ENCODE assay signal across 32 cellular contexts in the genomic region with DNA sequence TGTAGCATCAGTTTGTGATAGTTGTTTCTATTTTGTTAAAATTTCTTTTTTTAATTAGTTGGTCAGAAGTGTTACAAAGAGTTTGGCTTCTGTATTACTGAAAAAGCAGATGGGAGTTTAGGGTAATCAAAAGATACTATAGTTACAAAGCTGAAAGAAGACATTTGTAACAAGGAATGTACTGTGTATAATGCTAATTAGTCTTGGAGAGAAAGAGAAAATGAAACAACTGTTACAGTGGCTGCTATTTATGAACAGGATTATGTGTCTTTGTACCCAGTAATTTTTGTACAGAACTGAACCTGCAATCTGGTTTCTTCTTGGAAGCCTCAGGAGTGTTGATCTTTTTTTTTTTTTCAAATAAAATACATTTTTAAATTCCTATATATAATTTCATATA. TPM values are rescaled to one million over a fixed set of nuclear protein-coding genes. Genes with fewer than 3 reads are reported as not detected.
DNase-seq lines count a peak whose midpoint lies in the region; ATAC-seq and TF ChIP-seq lines count a peak whose summit lies in the region.
"Had no signal": no experiment of that assay in that cellular context is flagged by ENCODE, and none has a peak within 500 bp of the region (broad histone marks: within the 10 kb centered on the region; RNA-seq: fewer than 3 reads in every experiment).

No MANE protein-coding gene starts in this region.

- no peaks in the 10 kb centered on the region for H3K9me2 ChIP-seq in Karpas-422 (replicated peaks; ENCODE audit: insufficient read depth, low read length)

- H4K20me1 ChIP-seq in Karpas-422 (ENCODE audit: insufficient read depth, low read depth, low read length) = no peaks in the 10 kb centered on the region

- H2AFZ ChIP-seq in ACC112 (ENCODE audit: low read length, unreplicated experiment) (peak overlapping the region; percentile 42), Karpas-422 (ENCODE audit: low read length) (no peak overlapping the region)
- H2AFZ ChIP-seq: parathyroid adenoma had no signal

- H3K27me3 Mint-ChIP-seq in brain = peaks cover 4% of the 10 kb centered on the region
- H3K27me3 Mint-ChIP-seq in HFFc6 (ENCODE audit: insufficient read depth) = peaks cover 10% of the 10 kb centered on the region; the same call in 1 of the 2 replicates
- H3K27me3 Mint-ChIP-seq: activated B cell treated with CpG ODN at 0.5 μM for 24 hours; CD8-positive, alpha-beta memory T cell; stimulated activated naive CD8-positive, alpha-beta T cell treated with anti-CD3 and anti-CD28 coated beads, Interleukin-15, amount 100 ng/mL, for 72 hours had no signal

- H3K9me3 Mint-ChIP-seq in brain (no peaks in the 10 kb centered on the region), HFFc6 (no peaks in the 10 kb centered on the region)
- H3K9me3 Mint-ChIP-seq: activated B cell treated with CpG ODN at 0.5 μM for 24 hours; CD8-positive, alpha-beta memory T cell; stimulated activated naive CD8-positive, alpha-beta T cell treated with anti-CD3 and anti-CD28 coated beads, Interleukin-15, amount 100 ng/mL, for 72 hours had no signal

- ATAC-seq in HG03025 (IDR thresholded peaks at IDR 0.05; ENCODE audit: low FRiP score, unreplicated experiment) = no peak
- ATAC-seq: HCT116; left lung; stimulated activated naive CD8-positive, alpha-beta T cell treated with anti-CD3 and anti-CD28 coated beads, Interleukin-15, amount 100 ng/mL, for 72 hours had no signal

- no peaks in the 10 kb centered on the region for H3K36me3 ChIP-seq in ACC112 (ENCODE audit: insufficient read depth, low read length)
- H3K36me3 ChIP-seq in Karpas-422 (ENCODE audit: insufficient read depth, low read length) = no peaks in the 10 kb centered on the region
- H3K36me3 ChIP-seq: adrenal gland, colonic mucosa, left lung, right atrium auricular region, spleen, tibial artery, vagina had no signal

- no peak overlapping the region for H3K9ac ChIP-seq in Karpas-422 (ENCODE audit: low read length)
- H3K9ac ChIP-seq: parathyroid adenoma had no signal

- no peaks in the 10 kb centered on the region for H3K27me3 ChIP-seq in ACC112 (ENCODE audit: insufficient read depth, low read length)
- no peaks in the 10 kb centered on the region for H3K27me3 ChIP-seq in Karpas-422 (ENCODE audit: low read length)
- H3K27me3 ChIP-seq: adrenal gland, colonic mucosa, left lung, right atrium auricular region, spleen, tibial artery, vagina had no signal

- no peaks in the 10 kb centered on the region for H3K9me3 ChIP-seq in Karpas-422 (ENCODE audit: low read length)
- H3K9me3 ChIP-seq: adrenal gland, colonic mucosa, left lung, right atrium auricular region, spleen, tibial artery, vagina had no signal

- H3K4me1 ChIP-seq in ACC112 (ENCODE audit: control insufficient read depth, insufficient read depth, low read length, unreplicated experiment) = no peaks in the 10 kb centered on the region
- H3K4me1 ChIP-seq in Karpas-422 (ENCODE audit: low read length) = no peaks in the 10 kb centered on the region
- H3K4me1 ChIP-seq: adrenal gland, colonic mucosa, left lung, right atrium auricular region, tibial artery, vagina had no signal

- peak overlapping the region; percentile 2 for H3K4me2 ChIP-seq in Karpas-422 (ENCODE audit: low read depth, low read length, poor library complexity, severe bottlenecking)

- no peak overlapping the region for H3K27ac ChIP-seq in ACC112 (ENCODE audit: low read depth, low read length)
- H3K27ac ChIP-seq in Karpas-422 (ENCODE audit: low read length) = no peak overlapping the region
- H3K27ac ChIP-seq: adrenal gland, colonic mucosa, epithelial cell of prostate, left lung, parathyroid adenoma, right atrium auricular region, RWPE1, spleen, tibial artery, vagina had no signal

- H3K27ac Mint-ChIP-seq in brain (peak overlapping the region in 3 of 5 experiments; percentile 50 to 66 (median 62)), HFFc6 (no peak overlapping the region)
- H3K27ac Mint-ChIP-seq: activated B cell treated with CpG ODN at 0.5 μM for 24 hours; CD8-positive, alpha-beta memory T cell had no signal

- TF ChIP-seq CTCF in brain (conservative IDR thresholded peaks at IDR 0.05) (no peak), HFFc6 (IDR thresholded peaks at IDR 0.05) (no peak)

- DNase-seq in Karpas-422 = no peak
- DNase-seq in midbrain (lab: John Stamatoyannopoulos, UW) = peak; percentile 28
- DNase-seq in HFFc6 = no peak
- no peak for DNase-seq in cerebellar nuclear complex (lab: John Stamatoyannopoulos, UW)
- DNase-seq in NCI-H748 (lab: John Stamatoyannopoulos, UW; ENCODE audit: unreplicated experiment) = no peak
- DNase-seq: activated B cell treated with CpG ODN at 0.5 μM for 24 hours; activated naive CD4-positive, alpha-beta T cell; adrenal gland; CD8-positive, alpha-beta memory T cell; colonic mucosa; DMS153; effector CD8-positive, alpha-beta T cell; glutamatergic neuron; Kasumi-1; left lung; mesenchymal stem cell; NCI-H146; NCI-H2107; NCI-H446 treated with DMSO at 0.1 percent for 48 hours; spleen; stimulated activated CD4-positive, alpha-beta T cell treated with anti-CD3 and anti-CD28 coated beads, Interleukin-2, amount 100 ng/mL, for 24 hours; stimulated activated naive CD8-positive, alpha-beta T cell treated with anti-CD3 and anti-CD28 coated beads, Interleukin-15, amount 100 ng/mL, for 72 hours; tibial artery had no signal

- H3K79me2 ChIP-seq in ACC112 (ENCODE audit: control insufficient read depth, insufficient read depth, low read length, unreplicated experiment) (no peaks in the 10 kb centered on the region), Karpas-422 (ENCODE audit: low read length) (no peaks in the 10 kb centered on the region)
- H3K79me2 ChIP-seq: parathyroid adenoma had no signal

- H3K4me3 ChIP-seq in ACC112 (ENCODE audit: low read depth, low read length) = no peak overlapping the region; the same call in 1 of the 2 replicates
- H3K4me3 ChIP-seq in Karpas-422 (ENCODE audit: low read length) = no peak overlapping the region
- H3K4me3 ChIP-seq: adrenal gland, colonic mucosa, left lung, right atrium auricular region, spleen, tibial artery, vagina had no signal

- H3K4me3 Mint-ChIP-seq in brain = peak overlapping the region in 1 of 5 experiments; percentile 67
- H3K4me3 Mint-ChIP-seq in HFFc6 = no peak overlapping the region
- H3K4me3 Mint-ChIP-seq: activated B cell treated with CpG ODN at 0.5 μM for 24 hours; CD8-positive, alpha-beta memory T cell had no signal

- peaks cover 13% of the 10 kb centered on the region for H3K36me3 Mint-ChIP-seq in brain
- no peaks in the 10 kb centered on the region for H3K36me3 Mint-ChIP-seq in HFFc6 (ENCODE audit: low read depth)
- H3K36me3 Mint-ChIP-seq: CD8-positive, alpha-beta memory T cell had no signal

- H3K4me1 Mint-ChIP-seq in brain (peaks cover 9% of the 10 kb centered on the region), HFFc6 (ENCODE audit: low read depth) (no peaks in the 10 kb centered on the region)
- H3K4me1 Mint-ChIP-seq: activated B cell treated with CpG ODN at 0.5 μM for 24 hours; CD8-positive, alpha-beta memory T cell had no signal

RNA-seq across cellular contexts. Expression of a gene that starts 14.3 kb away (rescaled TPM):
- total RNA-seq in Karpas-422 (2014; rRNA removed; shearing (Covaris generic); ENCODE audit: low replicate concordance) = 2.5 and 6.2 TPM in 2 replicates
- 11.7 TPM for polyA plus RNA-seq in brain (ENCODE audit: insufficient read depth, low read depth, low replicate concordance)
- total RNA-seq in HFFc6 (2021; fragmentation: NEBNext Ultra II Directional; extraction: Animal tissue kit (Norgen Biotek cat#: 25700)) = 1 to 10 TPM in 3 of 6 experiments, under 1 TPM in 3; 0.43 to 1.4 (median 1.1) TPM

RNA-seq across cellular contexts. Expression of a gene that starts 24.8 kb away (rescaled TPM):
- 17.4 and 18.3 TPM in 2 replicates for total RNA-seq in Karpas-422 (2014; rRNA removed; shearing (Covaris generic); ENCODE audit: low replicate concordance)
- 12.1 TPM for polyA plus RNA-seq in brain (ENCODE audit: insufficient read depth, low read depth, low replicate concordance)
- total RNA-seq in HFFc6 (2021; fragmentation: NEBNext Ultra II Directional; extraction: Animal tissue kit (Norgen Biotek cat#: 25700)) = 10 to 100 TPM; 15.6 to 22.2 (median 18.5) TPM
